ENCODE assay signal across 8 cellular contexts in the genomic region with DNA sequence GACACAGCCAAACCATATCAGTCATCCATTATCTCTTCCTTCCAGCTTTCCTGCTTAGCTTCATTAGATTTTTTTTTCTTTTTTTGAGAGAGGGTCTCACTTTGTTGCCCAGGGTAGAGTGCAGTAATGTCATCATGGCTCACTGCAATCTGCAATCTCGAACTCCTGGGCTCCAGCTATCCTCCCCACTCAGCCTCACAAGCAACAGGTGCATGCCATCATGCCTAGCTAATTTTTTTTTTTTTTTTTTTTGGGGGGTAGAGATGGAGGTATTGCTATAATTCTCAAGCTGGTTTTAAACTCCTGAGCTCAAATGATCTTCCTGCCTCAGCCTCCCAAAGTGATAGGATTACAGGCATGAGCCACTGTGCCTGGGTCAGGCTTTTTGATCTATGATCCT.
"Had no signal": no experiment of that assay in that cellular context is flagged by ENCODE, and none has a peak within 500 bp of the region (broad histone marks: within the 10 kb centered on the region; RNA-seq: fewer than 3 reads in every experiment).

No MANE protein-coding gene starts in this region.

- ATAC-seq: HCT116, HepG2 had no signal

- H3K9ac ChIP-seq: KMS-11 had no signal

- DNase-seq: GOT3, H7, KBM-7 had no signal

- H3K36me3 Mint-ChIP-seq: IgD-negative memory B cell had no signal

- H3K36me3 ChIP-seq: HAP-1 had no signal

- H3K27ac ChIP-seq: KMS-11 had no signal

- H3K4me1 ChIP-seq: HAP-1 had no signal

- H3K4me3 ChIP-seq: HAP-1 had no signal

- H3K4me3 Mint-ChIP-seq: IgD-negative memory B cell had no signal

- FAIRE-seq: HepG2 had no signal

- H3K4me2 ChIP-seq: KMS-11 had no signal

- H3K9me3 ChIP-seq: HAP-1 had no signal
